In genomic region chr20:61633004-61633403, GRCh38 we compare ENCODE assay signal across 2 cellular contexts.
A peak's percentile ranks its signal among the peaks of the same experiment; 100 is the strongest.
TF ChIP-seq lines count a peak whose summit lies in the region.

No MANE protein-coding gene starts in this region.

TF ChIP-seq in HepG2, 621 proteins besides CTCF, POLR2A, EP300 and RAD21:
- TF ChIP-seq KDM2A (CRISPR knock-in tag; IDR thresholded peaks at IDR 0.05; ENCODE audit: borderline replicate concordance, low read depth) = no peak
- TF ChIP-seq SIN3A (IDR thresholded peaks at IDR 0.05; ENCODE audit: borderline replicate concordance, low read depth, low read length) = no peak
- 0 out of 2 replicates have a peak, but pooled peaks have one; percentile 5 for TF ChIP-seq LCORL (IDR thresholded peaks at IDR 0.05)
- no peak for TF ChIP-seq LCORL (CRISPR knock-in tag; IDR thresholded peaks at IDR 0.05)
- TF ChIP-seq, protein P1, sequence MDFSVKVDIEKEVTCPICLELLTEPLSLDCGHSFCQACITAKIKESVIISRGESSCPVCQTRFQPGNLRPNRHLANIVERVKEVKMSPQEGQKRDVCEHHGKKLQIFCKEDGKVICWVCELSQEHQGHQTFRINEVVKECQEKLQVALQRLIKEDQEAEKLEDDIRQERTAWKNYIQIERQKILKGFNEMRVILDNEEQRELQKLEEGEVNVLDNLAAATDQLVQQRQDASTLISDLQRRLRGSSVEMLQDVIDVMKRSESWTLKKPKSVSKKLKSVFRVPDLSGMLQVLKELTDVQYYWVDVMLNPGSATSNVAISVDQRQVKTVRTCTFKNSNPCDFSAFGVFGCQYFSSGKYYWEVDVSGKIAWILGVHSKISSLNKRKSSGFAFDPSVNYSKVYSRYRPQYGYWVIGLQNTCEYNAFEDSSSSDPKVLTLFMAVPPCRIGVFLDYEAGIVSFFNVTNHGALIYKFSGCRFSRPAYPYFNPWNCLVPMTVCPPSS (IDR thresholded peaks at IDR 0.05) = peak; percentile 65; the same call in 1 of the 2 replicates
- TF ChIP-seq DR1 (CRISPR knock-in tag; IDR thresholded peaks at IDR 0.05) = no peak
- no peak for TF ChIP-seq ZFP91 (CRISPR knock-in tag; IDR thresholded peaks at IDR 0.05; ENCODE audit: borderline replicate concordance)
- TF ChIP-seq, protein P2, sequence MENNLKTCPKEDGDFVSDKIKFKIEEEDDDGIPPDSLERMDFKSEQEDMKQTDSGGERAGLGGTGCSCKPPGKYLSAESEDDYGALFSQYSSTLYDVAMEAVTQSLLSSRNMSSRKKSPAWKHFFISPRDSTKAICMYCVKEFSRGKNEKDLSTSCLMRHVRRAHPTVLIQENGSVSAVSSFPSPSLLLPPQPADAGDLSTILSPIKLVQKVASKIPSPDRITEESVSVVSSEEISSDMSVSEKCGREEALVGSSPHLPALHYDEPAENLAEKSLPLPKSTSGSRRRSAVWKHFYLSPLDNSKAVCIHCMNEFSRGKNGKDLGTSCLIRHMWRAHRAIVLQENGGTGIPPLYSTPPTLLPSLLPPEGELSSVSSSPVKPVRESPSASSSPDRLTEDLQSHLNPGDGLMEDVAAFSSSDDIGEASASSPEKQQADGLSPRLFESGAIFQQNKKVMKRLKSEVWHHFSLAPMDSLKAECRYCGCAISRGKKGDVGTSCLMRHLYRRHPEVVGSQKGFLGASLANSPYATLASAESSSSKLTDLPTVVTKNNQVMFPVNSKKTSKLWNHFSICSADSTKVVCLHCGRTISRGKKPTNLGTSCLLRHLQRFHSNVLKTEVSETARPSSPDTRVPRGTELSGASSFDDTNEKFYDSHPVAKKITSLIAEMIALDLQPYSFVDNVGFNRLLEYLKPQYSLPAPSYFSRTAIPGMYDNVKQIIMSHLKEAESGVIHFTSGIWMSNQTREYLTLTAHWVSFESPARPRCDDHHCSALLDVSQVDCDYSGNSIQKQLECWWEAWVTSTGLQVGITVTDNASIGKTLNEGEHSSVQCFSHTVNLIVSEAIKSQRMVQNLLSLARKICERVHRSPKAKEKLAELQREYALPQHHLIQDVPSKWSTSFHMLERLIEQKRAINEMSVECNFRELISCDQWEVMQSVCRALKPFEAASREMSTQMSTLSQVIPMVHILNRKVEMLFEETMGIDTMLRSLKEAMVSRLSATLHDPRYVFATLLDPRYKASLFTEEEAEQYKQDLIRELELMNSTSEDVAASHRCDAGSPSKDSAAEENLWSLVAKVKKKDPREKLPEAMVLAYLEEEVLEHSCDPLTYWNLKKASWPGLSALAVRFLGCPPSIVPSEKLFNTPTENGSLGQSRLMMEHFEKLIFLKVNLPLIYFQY (CRISPR knock-in tag; IDR thresholded peaks at IDR 0.05; ENCODE audit: borderline replicate concordance) = no peak
- TF ChIP-seq MNT (IDR thresholded peaks at IDR 0.05) = peak; percentile 10; the same call in 1 of the 2 replicates
- TF ChIP-seq RAD51 (IDR thresholded peaks at IDR 0.05; ENCODE audit: borderline replicate concordance) = peak; percentile 28; the same call in 1 of the 2 replicates
- no peak for TF ChIP-seq ZNF383 (CRISPR knock-in tag; IDR thresholded peaks at IDR 0.05; ENCODE audit: borderline replicate concordance)
- TF ChIP-seq PLRG1 (conservative IDR thresholded peaks at IDR 0.05) = 0 out of 2 replicates have a peak, but pooled peaks have one; percentile 25

TF ChIP-seq in IMR-90, 13 proteins besides CTCF, POLR2A, EP300 and RAD21:
- TF ChIP-seq FOS (IDR thresholded peaks at IDR 0.05; ENCODE audit: low read depth, low read length) = no peak
- TF ChIP-seq, protein P3, sequence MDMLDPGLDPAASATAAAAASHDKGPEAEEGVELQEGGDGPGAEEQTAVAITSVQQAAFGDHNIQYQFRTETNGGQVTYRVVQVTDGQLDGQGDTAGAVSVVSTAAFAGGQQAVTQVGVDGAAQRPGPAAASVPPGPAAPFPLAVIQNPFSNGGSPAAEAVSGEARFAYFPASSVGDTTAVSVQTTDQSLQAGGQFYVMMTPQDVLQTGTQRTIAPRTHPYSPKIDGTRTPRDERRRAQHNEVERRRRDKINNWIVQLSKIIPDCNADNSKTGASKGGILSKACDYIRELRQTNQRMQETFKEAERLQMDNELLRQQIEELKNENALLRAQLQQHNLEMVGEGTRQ (IDR thresholded peaks at IDR 0.05; ENCODE audit: low read depth, low read length) = no peak
